ENCODE assay signal across 2 cellular contexts in the genomic region with DNA sequence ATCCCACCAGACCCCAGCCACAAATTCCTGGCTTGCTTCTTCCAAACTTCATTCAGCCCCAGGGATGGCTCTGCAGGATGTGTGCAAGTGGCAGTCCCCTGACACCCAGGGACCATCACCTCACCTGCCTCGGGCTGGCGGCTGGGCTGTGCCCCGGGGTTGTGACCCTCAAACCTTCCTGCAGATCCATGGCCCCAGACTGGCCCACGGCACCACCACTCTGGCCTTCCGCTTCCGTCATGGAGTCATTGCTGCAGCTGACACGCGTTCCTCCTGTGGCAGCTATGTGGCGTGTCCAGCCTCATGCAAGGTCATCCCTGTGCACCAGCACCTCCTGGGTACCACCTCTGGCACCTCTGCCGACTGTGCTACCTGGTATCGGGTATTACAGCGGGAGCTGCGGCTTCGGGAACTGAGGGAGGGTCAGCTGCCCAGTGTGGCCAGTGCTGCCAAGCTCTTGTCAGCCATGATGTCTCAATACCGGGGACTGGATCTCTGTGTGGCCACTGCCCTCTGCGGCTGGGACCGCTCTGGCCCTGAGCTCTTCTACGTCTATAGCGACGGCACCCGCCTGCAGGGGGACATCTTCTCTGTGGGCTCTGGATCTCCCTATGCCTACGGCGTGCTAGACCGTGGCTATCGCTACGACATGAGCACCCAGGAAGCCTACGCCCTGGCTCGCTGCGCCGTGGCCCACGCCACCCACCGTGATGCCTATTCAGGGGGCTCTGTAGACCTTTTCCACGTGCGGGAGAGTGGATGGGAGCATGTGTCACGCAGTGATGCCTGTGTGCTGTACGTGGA.
TF ChIP-seq lines count a peak whose summit lies in the region.

A gene with protein sequence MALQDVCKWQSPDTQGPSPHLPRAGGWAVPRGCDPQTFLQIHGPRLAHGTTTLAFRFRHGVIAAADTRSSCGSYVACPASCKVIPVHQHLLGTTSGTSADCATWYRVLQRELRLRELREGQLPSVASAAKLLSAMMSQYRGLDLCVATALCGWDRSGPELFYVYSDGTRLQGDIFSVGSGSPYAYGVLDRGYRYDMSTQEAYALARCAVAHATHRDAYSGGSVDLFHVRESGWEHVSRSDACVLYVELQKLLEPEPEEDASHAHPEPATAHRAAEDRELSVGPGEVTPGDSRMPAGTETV (plus strand): TSS at position 51 of the 804 bp plus-strand sequence. CDS start 14 bp downstream, at position 65.

TF ChIP-seq in HepG2, 621 proteins besides CTCF, POLR2A, EP300 and RAD21 (continues in another document):
- TF ChIP-seq ZNF614 (CRISPR knock-in tag; IDR thresholded peaks at IDR 0.05; ENCODE audit: borderline replicate concordance) (no peak), PAX8 (CRISPR knock-in tag; IDR thresholded peaks at IDR 0.05; ENCODE audit: borderline replicate concordance) (0 out of 2 replicates have a peak, but pooled peaks have one; percentile 7), FOXP1 (IDR thresholded peaks at IDR 0.05) (no peak), FOXP1 (CRISPR knock-in tag; IDR thresholded peaks at IDR 0.05) (no peak), ZBTB38 (CRISPR knock-in tag; IDR thresholded peaks at IDR 0.05) (peak; percentile 58; the same call in 1 of the 2 replicates), ZNF713 (CRISPR knock-in tag; IDR thresholded peaks at IDR 0.05) (no peak), ZMAT3 (CRISPR knock-in tag; conservative IDR thresholded peaks at IDR 0.05) (no peak), IRF9 (CRISPR knock-in tag; IDR thresholded peaks at IDR 0.05; ENCODE audit: borderline replicate concordance) (no peak), XRCC5 (optimal IDR thresholded peaks at IDR 0.05; ENCODE audit: low read length) (no peak), TBX2 (CRISPR knock-in tag; IDR thresholded peaks at IDR 0.05; ENCODE audit: borderline replicate concordance) (no peak), CHD2 (IDR thresholded peaks at IDR 0.05; ENCODE audit: low read depth, low read length) (no peak), PTBP1 (IDR thresholded peaks at IDR 0.05; ENCODE audit: low read depth, low read length, poor library complexity, severe bottlenecking) (peak; percentile 21), SP4 (CRISPR knock-in tag; IDR thresholded peaks at IDR 0.05) (0 out of 2 replicates have a peak, but pooled peaks have one; percentile 42), ERF (CRISPR knock-in tag; IDR thresholded peaks at IDR 0.05) (no peak), MTA1 (CRISPR knock-in tag; IDR thresholded peaks at IDR 0.05; ENCODE audit: borderline replicate concordance) (peak; percentile 61; the same call in 1 of the 2 replicates), MYC (CRISPR knock-in tag; IDR thresholded peaks at IDR 0.05; ENCODE audit: borderline replicate concordance) (0 out of 2 replicates have a peak, but pooled peaks have one; percentile 35), SIN3B (IDR thresholded peaks at IDR 0.05; ENCODE audit: low read length) (no peak)
- TF ChIP-seq, protein P1, sequence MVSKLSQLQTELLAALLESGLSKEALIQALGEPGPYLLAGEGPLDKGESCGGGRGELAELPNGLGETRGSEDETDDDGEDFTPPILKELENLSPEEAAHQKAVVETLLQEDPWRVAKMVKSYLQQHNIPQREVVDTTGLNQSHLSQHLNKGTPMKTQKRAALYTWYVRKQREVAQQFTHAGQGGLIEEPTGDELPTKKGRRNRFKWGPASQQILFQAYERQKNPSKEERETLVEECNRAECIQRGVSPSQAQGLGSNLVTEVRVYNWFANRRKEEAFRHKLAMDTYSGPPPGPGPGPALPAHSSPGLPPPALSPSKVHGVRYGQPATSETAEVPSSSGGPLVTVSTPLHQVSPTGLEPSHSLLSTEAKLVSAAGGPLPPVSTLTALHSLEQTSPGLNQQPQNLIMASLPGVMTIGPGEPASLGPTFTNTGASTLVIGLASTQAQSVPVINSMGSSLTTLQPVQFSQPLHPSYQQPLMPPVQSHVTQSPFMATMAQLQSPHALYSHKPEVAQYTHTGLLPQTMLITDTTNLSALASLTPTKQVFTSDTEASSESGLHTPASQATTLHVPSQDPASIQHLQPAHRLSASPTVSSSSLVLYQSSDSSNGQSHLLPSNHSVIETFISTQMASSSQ (IDR thresholded peaks at IDR 0.05; ENCODE audit: low read depth) = no peak
- TF ChIP-seq, protein P1 (CRISPR knock-in tag; IDR thresholded peaks at IDR 0.05; ENCODE audit: borderline replicate concordance) = 0 out of 2 replicates have a peak, but pooled peaks have one; percentile 44

TF ChIP-seq in H1, 55 proteins besides CTCF, POLR2A, EP300 and RAD21:
- TF ChIP-seq BACH1 (IDR thresholded peaks at IDR 0.05; ENCODE audit: low read length) = no peak
- TF ChIP-seq CHD1 (IDR thresholded peaks at IDR 0.05; ENCODE audit: low read depth, low read length) = no peak
- no peak for TF ChIP-seq ATF3 (IDR thresholded peaks at IDR 0.05; ENCODE audit: insufficient read depth, low read depth, low read length)
- TF ChIP-seq KDM4A (IDR thresholded peaks at IDR 0.05; ENCODE audit: low read depth, low read length, severe bottlenecking) = no peak
- no peak for TF ChIP-seq GABPA (IDR thresholded peaks at IDR 0.05; ENCODE audit: borderline replicate concordance, insufficient read depth, low read length)
- no peak for TF ChIP-seq CREB1 (IDR thresholded peaks at IDR 0.05)
- TF ChIP-seq, protein P2, sequence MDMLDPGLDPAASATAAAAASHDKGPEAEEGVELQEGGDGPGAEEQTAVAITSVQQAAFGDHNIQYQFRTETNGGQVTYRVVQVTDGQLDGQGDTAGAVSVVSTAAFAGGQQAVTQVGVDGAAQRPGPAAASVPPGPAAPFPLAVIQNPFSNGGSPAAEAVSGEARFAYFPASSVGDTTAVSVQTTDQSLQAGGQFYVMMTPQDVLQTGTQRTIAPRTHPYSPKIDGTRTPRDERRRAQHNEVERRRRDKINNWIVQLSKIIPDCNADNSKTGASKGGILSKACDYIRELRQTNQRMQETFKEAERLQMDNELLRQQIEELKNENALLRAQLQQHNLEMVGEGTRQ (IDR thresholded peaks at IDR 0.05; ENCODE audit: low read length) = no peak
- no peak for TF ChIP-seq TEAD4 (IDR thresholded peaks at IDR 0.05; ENCODE audit: low read depth, low read length)
TF ChIP-seq in H1: peak in this region for 0.
